ENCODE assay signal across 8 cellular contexts in genomic region chr7:149090397-149091195, GRCh38. TPM values are rescaled to one million over a fixed set of nuclear protein-coding genes. Genes with fewer than 3 reads are reported as not detected.
DNase-seq lines count a peak whose midpoint lies in the region; TF ChIP-seq lines count a peak whose summit lies in the region.

ZNF786 (minus strand) TSS chr7:149090718; CDS start chr7:149090640, 78 bp downstream.

- TF ChIP-seq CTCF in LNCAP (IDR thresholded peaks at IDR 0.05), result peak; percentile 89
- TF ChIP-seq CTCF in RWPE1 (conservative IDR thresholded peaks at IDR 0.05; ENCODE audit: low read depth), result peak; percentile 99
- peak; percentile 85 for TF ChIP-seq CTCF in neural progenitor cell (IDR thresholded peaks at IDR 0.05)

- H3K79me2 ChIP-seq in neural progenitor cell (ENCODE audit: low read depth), result peaks cover 46% of the 10 kb centered on the region

- H3K36me3 Mint-ChIP-seq in neural progenitor cell, result peaks cover 22% of the 10 kb centered on the region

- H3K27me3 Mint-ChIP-seq in neural progenitor cell (ENCODE audit: insufficient read depth, low read depth), result peaks cover 4% of the 10 kb centered on the region

- H3F3A ChIP-seq in neural progenitor cell (ENCODE audit: low read depth), result peaks cover 3% of the 10 kb centered on the region

- CTCF ChIA-PET in RWPE1 (lab: Yijun Ruan, JAX), result interaction anchor here (0.7 kb wide), 1 partner anchor 24 kb away, joined by 3 read pairs; no protein-coding TSS in a partner anchor

- peak within 1 kb of the TSS; percentile 98 for H2AFZ ChIP-seq in neural progenitor cell (replicated peaks)

- POLR2A ChIA-PET in RWPE1 (lab: Yijun Ruan, JAX; ENCODE audit: low non-redundant PET), result no interaction called here

- peaks cover 23% of the 10 kb centered on the region for H3K9me3 Mint-ChIP-seq in neural progenitor cell

- peak within 1 kb of the TSS; percentile 98 for H3K9ac ChIP-seq in ES-I3 (ENCODE audit: low read depth, low read length)
- H3K9ac ChIP-seq in neural progenitor cell, result peak within 1 kb of the TSS; percentile 71
- H3K9ac ChIP-seq in stomach smooth muscle (ENCODE audit: low read length in 2 of 2), result peak within 1 kb of the TSS; percentile 94 to 97

- H3K9me3 ChIP-seq in ES-I3 (ENCODE audit: control insufficient read depth, insufficient read depth, low read length) (no peaks in the 10 kb centered on the region), neural progenitor cell (ENCODE audit: low read depth) (peaks cover under 1% of the 10 kb centered on the region), stomach smooth muscle (ENCODE audit: control insufficient read depth in 2 of 2, low read length in 2 of 2) (no peaks in the 10 kb centered on the region)

- no peaks in the 10 kb centered on the region for H4K20me1 ChIP-seq in neural progenitor cell (ENCODE audit: low read depth)

- peaks cover 8% of the 10 kb centered on the region for H3K4me1 Mint-ChIP-seq in neural progenitor cell

- H3K27me3 ChIP-seq in neural progenitor cell (no peaks in the 10 kb centered on the region), stomach smooth muscle (ENCODE audit: control insufficient read depth in 1 of 2, insufficient read depth in 2 of 2, low read length in 2 of 2) (no peaks in the 10 kb centered on the region)

- H3K27ac ChIP-seq in RWPE1 (peak within 1 kb of the TSS; percentile 96), neural progenitor cell (peak within 1 kb of the TSS; percentile 81), stomach smooth muscle (ENCODE audit: low read length) (peak within 1 kb of the TSS; percentile 95)

- peak within 1 kb of the TSS; percentile 99 for H3K27ac Mint-ChIP-seq in neural progenitor cell

- DNase-seq in H4 (ENCODE audit: low spot score), result peak; percentile 76
- peak; percentile 80 for DNase-seq in RWPE1 (ENCODE audit: low spot score)
- DNase-seq in activated T-helper 9 cell treated with anti-CD3 and anti-CD28 coated beads, Interleukin-2, amount 50 U/mL, for 16 hours (ENCODE audit: low read depth), result peak; percentile 89
- peak; percentile 79 for DNase-seq in fibroblast of the conjunctiva (ENCODE audit: low read depth)
- DNase-seq in neural progenitor cell (ENCODE audit: low spot score), result peak; percentile 95

- H3K4me3 ChIP-seq in neural progenitor cell, result peak within 1 kb of the TSS; percentile 94
- H3K4me3 ChIP-seq in stomach smooth muscle (ENCODE audit: low read length in 2 of 2), result peak within 1 kb of the TSS; percentile 89 to 92

- peak within 1 kb of the TSS; percentile 93 for H3K4me3 Mint-ChIP-seq in neural progenitor cell

- H3K4me2 ChIP-seq in neural progenitor cell, result peak within 1 kb of the TSS; percentile 80

- peaks cover under 1% of the 10 kb centered on the region; the same call in 1 of the 2 replicates for H3K36me3 ChIP-seq in ES-I3 (ENCODE audit: insufficient read depth, low read length)
- H3K36me3 ChIP-seq in neural progenitor cell, result peaks cover 7% of the 10 kb centered on the region
- H3K36me3 ChIP-seq in stomach smooth muscle (ENCODE audit: control insufficient read depth in 2 of 2, insufficient read depth in 2 of 2, low read length in 2 of 2), result no peaks in the 10 kb centered on the region

- H3K4me1 ChIP-seq in ES-I3 (ENCODE audit: insufficient read depth, low read length) (0 out of 2 replicates have a peak, but pooled peaks cover 2% of the 10 kb centered on the region), neural progenitor cell (no peaks in the 10 kb centered on the region), stomach smooth muscle (ENCODE audit: control insufficient read depth, insufficient read depth, low read length) (peaks cover 5% of the 10 kb centered on the region)

RNA-seq across cellular contexts. Expression of gene ZNF786, which starts in this region (rescaled TPM):
- total RNA-seq in H4 (2014; rRNA removed; shearing (Covaris generic)), result 1.4 and 3.0 TPM in 2 replicates
- 6.3 and 11.5 TPM in 2 replicates for total RNA-seq in neural progenitor cell (ENCODE audit: low replicate concordance)

Comparison
In these comparisons a context has a peak if more than half of its experiments do, and no peak if none do; other contexts are left out.
1. Peak in every context shown above with its lines: DNase-seq, H3K4me3 ChIP-seq and H3K27ac ChIP-seq.